ENCODE assay signal across 8 cellular contexts in the genomic region with DNA sequence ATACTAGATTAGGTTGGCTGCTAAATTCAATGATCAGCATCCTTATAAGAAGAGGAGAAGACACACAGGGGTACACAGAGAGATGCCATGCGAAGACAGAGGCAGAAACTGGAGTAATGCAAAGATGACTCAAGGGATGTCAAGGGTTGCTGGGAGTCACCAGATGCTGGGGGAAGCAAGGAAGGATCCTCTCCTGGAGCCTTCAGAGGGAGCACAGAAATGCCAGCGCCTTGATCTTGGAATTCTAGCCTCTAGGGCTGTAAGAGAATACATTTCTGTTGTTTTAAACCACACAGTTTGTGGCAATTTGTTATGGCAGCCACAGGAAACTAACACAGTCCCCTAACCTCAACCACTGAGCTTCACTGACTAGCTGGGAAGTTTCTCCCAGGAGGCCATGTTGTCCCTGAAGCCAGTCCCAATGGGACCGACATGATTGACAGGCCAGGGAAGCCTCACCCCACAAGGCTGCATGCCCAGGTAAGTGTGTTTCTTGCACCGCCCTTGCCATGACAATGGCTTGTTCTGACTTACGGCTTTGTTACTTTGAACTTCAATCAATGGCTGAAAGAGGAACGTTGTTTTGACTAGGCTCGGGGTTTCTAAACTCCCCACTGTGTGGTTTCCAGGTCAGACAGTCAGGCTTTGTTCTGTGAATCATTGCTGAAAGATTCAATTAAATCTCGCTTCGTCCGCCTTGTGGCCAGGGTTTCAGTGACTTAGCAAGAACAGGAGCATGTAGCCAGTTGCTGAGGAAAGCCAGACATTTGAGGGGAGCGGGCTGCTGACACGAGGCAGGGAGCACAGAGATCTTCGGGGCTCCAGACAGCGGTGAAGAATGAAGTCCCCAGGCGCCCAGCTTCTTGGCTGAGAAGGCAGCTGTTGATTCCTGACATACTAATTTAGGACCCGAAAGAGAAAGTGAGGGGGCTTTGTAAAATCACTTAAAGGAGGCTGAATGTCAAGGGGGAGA.
DNase-seq lines count a peak whose midpoint lies in the region; ATAC-seq and TF ChIP-seq lines count a peak whose summit lies in the region.

No MANE protein-coding gene starts in this region.

- no peak overlapping the region for H3K27ac Mint-ChIP-seq in CD4-positive, alpha-beta T cell

- intact Hi-C loops in CD4-positive, alpha-beta T cell (cut with DNase I, micrococcal nuclease) = loop anchor here (1.0 to 5.0 kb wide), 6 partner anchors 18 to 62 kb away; a partner anchor contains a TSS

- no peaks in the 10 kb centered on the region for H3K27me3 Mint-ChIP-seq in CD4-positive, alpha-beta T cell
- H3K27me3 Mint-ChIP-seq in activated T-cell treated with anti-CD3 and anti-CD28 coated beads, Interleukin-2, amount 50 U/mL, for 4 hours (ENCODE audit: low read depth) = no peaks in the 10 kb centered on the region

- peak; percentile 68 for ATAC-seq in CD4-positive, alpha-beta T cell (ENCODE audit: poor library complexity)
- ATAC-seq in GM21529 (IDR thresholded peaks at IDR 0.05; ENCODE audit: unreplicated experiment) (peak; percentile 57), GM21528 (IDR thresholded peaks at IDR 0.05; ENCODE audit: low FRiP score, unreplicated experiment) (no peak)
- peak; percentile 64 to 67 for ATAC-seq in activated T-cell treated with anti-CD3 and anti-CD28 coated beads, Interleukin-2, amount 50 U/mL, for 4 hours

- no peaks in the 10 kb centered on the region for H3K36me3 ChIP-seq in kidney epithelial cell (ENCODE audit: control insufficient read depth, insufficient read depth, low read length)

- peak overlapping the region; percentile 54 for H3K27ac ChIP-seq in CD4-positive, alpha-beta T cell (ENCODE audit: low read depth, low read length)

- H3K4me3 Mint-ChIP-seq in CD4-positive, alpha-beta T cell = peak overlapping the region; percentile 84
- H3K4me3 Mint-ChIP-seq in activated T-cell treated with anti-CD3 and anti-CD28 coated beads, Interleukin-2, amount 50 U/mL, for 4 hours = peak overlapping the region; percentile 70

- H3K9me3 Mint-ChIP-seq in CD4-positive, alpha-beta T cell = no peaks in the 10 kb centered on the region
- H3K9me3 Mint-ChIP-seq in activated T-cell treated with anti-CD3 and anti-CD28 coated beads, Interleukin-2, amount 50 U/mL, for 4 hours = no peaks in the 10 kb centered on the region

- peaks cover 93% of the 10 kb centered on the region for H3K4me1 Mint-ChIP-seq in CD4-positive, alpha-beta T cell (ENCODE audit: low read depth)
- H3K4me1 Mint-ChIP-seq in activated T-cell treated with anti-CD3 and anti-CD28 coated beads, Interleukin-2, amount 50 U/mL, for 4 hours (ENCODE audit: low read depth) = peaks cover 96% of the 10 kb centered on the region

- H3K4me3 ChIP-seq in kidney epithelial cell (ENCODE audit: low read depth, low read length) = no peak overlapping the region

- DNase-seq in CD4-positive, alpha-beta T cell = peak; percentile 37 to 68 (median 58)
- DNase-seq in LHCN-M2 (ENCODE audit: low read depth) = peak; percentile 87
- peak; percentile 67 for DNase-seq in activated T-cell treated with anti-CD3 and anti-CD28 coated beads, Interleukin-2, amount 50 U/mL, for 4 hours
- peak; percentile 65 for DNase-seq in kidney epithelial cell (ENCODE audit: low read depth)
- DNase-seq in stimulated activated CD8-positive, alpha-beta memory T cell treated with anti-CD3 and anti-CD28 coated beads, Interleukin-7, amount 100 ng/mL, for 4 hours (ENCODE audit: low read depth in 2 of 2) = peak; percentile 57 to 65
- no peak for DNase-seq in hypothalamus (lab: John Stamatoyannopoulos, UW)

- H3K36me3 Mint-ChIP-seq in CD4-positive, alpha-beta T cell (ENCODE audit: low read depth) = peaks cover 50% of the 10 kb centered on the region
- peaks cover 33% of the 10 kb centered on the region for H3K36me3 Mint-ChIP-seq in activated T-cell treated with anti-CD3 and anti-CD28 coated beads, Interleukin-2, amount 50 U/mL, for 4 hours (ENCODE audit: insufficient read depth)

- no peaks in the 10 kb centered on the region for H3K27me3 ChIP-seq in CD4-positive, alpha-beta T cell (ENCODE audit: control insufficient read depth, insufficient read depth, low read length)
- H3K27me3 ChIP-seq in kidney epithelial cell (ENCODE audit: control insufficient read depth, insufficient read depth, low read length) = no peaks in the 10 kb centered on the region

- no peaks in the 10 kb centered on the region for H3K9me3 ChIP-seq in CD4-positive, alpha-beta T cell (ENCODE audit: control insufficient read depth, low read length)

- POLR2A ChIA-PET in CD4-positive, alpha-beta T cell (lab: Charles Lee) = interaction anchor here (1.2 to 4.6 kb wide), 12 partner anchors 11 to 99 kb away, joined by 3 to 36 read pairs (median 6); no protein-coding TSS in a partner anchor

- CTCF ChIA-PET in CD4-positive, alpha-beta T cell (lab: Charles Lee) = interaction anchor here (1.0 to 2.0 kb wide), 9 partner anchors 10 to 97 kb away, joined by 3 to 7 read pairs (median 4); no protein-coding TSS in a partner anchor

- TF ChIP-seq CTCF in CD4-positive, alpha-beta T cell (IDR thresholded peaks at IDR 0.05) = no peak
- TF ChIP-seq CTCF in kidney epithelial cell (IDR thresholded peaks at IDR 0.05; ENCODE audit: insufficient read depth, low read length, poor library complexity, severe bottlenecking) = peak; percentile 15

Comparison
In these comparisons a context has a peak if more than half of its experiments do, and no peak if none do; other contexts are left out.
1. DNase-seq: peak in CD4-positive, alpha-beta T cell (10 of 10), LHCN-M2 (single experiment), activated T-cell treated with anti-CD3 and anti-CD28 coated beads, Interleukin-2, amount 50 U/mL, for 4 hours (single experiment), kidney epithelial cell (single experiment) and stimulated activated CD8-positive, alpha-beta memory T cell treated with anti-CD3 and anti-CD28 coated beads, Interleukin-7, amount 100 ng/mL, for 4 hours (2 of 2); none in hypothalamus (0 of 51).